Comparison of ENCODE assay signal across 22 cellular contexts in the genomic region with DNA sequence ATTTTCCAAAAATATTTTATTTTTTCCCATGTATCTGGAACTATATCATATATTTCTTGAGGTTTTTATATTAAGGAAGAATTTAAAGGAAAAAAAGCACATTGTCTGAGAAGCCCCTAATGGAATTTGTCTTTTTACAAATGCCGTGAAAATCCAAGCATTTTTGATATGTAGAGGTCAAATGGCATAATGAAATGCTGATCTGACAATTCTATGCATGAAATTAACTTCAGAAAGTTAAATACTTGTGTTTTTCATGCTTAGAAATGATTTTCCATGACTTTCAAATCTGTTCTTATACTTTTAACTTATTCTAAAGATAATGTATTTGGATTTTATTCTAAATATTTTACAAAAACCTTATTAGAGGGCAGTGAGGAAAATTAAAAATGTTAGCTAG.
"Had no signal": no experiment of that assay in that cellular context is flagged by ENCODE, and none has a peak within 500 bp of the region (broad histone marks: within the 10 kb centered on the region; RNA-seq: fewer than 3 reads in every experiment).

No MANE protein-coding gene starts in this region.

- DNase-seq: dermis blood vessel endothelial cell; dorsolateral prefrontal cortex; effector CD4-positive, alpha-beta T cell; effector memory CD4-positive, alpha-beta T cell; foreskin keratinocyte; hypothalamus; immature natural killer cell; left cardiac atrium; left lung; left ventricle myocardium superior; lower lobe of right lung; mesenchymal stem cell; mucosa of descending colon; naive B cell; naive thymus-derived CD8-positive, alpha-beta T cell had no signal

- H3K79me2 ChIP-seq: hepatocyte had no signal

- H3K27ac ChIP-seq: coronary artery, dorsolateral prefrontal cortex, esophagus muscularis mucosa, foreskin keratinocyte, gastroesophageal sphincter, heart left ventricle, hepatocyte, left lung, lower lobe of right lung had no signal

- FAIRE-seq: endothelial cell of umbilical vein, keratinocyte had no signal

- H3K4me2 ChIP-seq: hepatocyte had no signal

- H2AFZ ChIP-seq: hepatocyte had no signal

- H3K4me3 ChIP-seq: coronary artery, dorsolateral prefrontal cortex, esophagus muscularis mucosa, gastroesophageal sphincter, heart left ventricle, hepatocyte, left lung, lower lobe of right lung, mucosa of descending colon had no signal

- H3K27me3 ChIP-seq: dorsolateral prefrontal cortex, esophagus muscularis mucosa, foreskin keratinocyte, gastroesophageal sphincter, heart left ventricle, hepatocyte, left lung had no signal

- H3K4me1 ChIP-seq: esophagus muscularis mucosa, foreskin keratinocyte, gastroesophageal sphincter, left lung, lower lobe of right lung had no signal

- H3K9me3 ChIP-seq: esophagus muscularis mucosa, gastroesophageal sphincter, heart left ventricle, left lung, lower lobe of right lung, mucosa of descending colon had no signal

- ATAC-seq: foreskin keratinocyte; gastroesophageal sphincter; left cardiac atrium; left lung; lower lobe of right lung; mucosa of descending colon; naive thymus-derived CD8-positive, alpha-beta T cell had no signal
